In the genomic region with DNA sequence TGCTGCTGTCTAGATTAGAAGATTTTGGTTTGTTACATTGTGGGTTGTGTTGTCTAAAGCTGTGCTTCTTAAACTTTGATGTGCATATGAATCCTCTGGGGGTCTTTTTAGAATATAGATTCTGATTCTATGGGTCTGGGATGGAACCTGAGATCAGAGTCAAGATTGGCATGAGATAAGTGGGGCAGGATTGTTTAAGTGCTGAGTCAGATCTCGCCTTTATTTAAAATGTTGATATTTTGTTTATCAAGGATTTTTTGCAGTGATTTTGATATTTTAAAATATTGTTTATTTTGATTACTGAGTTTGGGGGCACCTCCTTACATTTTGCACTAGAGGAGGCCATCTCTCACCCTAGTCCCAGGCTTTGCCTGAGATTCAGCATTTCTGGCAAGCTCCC, we compare ENCODE assay signal across 20 cellular contexts.
"Had no signal": no experiment of that assay in that cellular context is flagged by ENCODE, and none has a peak within 500 bp of the region (broad histone marks: within the 10 kb centered on the region; RNA-seq: fewer than 3 reads in every experiment).

No MANE protein-coding gene starts in this region.

- DNase-seq: effector memory CD4-positive, alpha-beta T cell; heart left ventricle; hypothalamus; kidney glomerular epithelial cell; left ventricle myocardium superior; mesenchymal stem cell; naive thymus-derived CD4-positive, alpha-beta T cell; nephron progenitor cell; stimulated activated CD4-positive, alpha-beta T cell treated with anti-CD3 and anti-CD28 coated beads, Interleukin-2, amount 100 ng/mL, for 24 hours; stimulated activated naive CD4-positive, alpha-beta T cell; stomach; thyroid gland; upper lobe of right lung had no signal

- H3K4me3 ChIP-seq: heart left ventricle, lung, prostate gland, skin epidermis, stomach, thyroid gland, upper lobe of right lung, vagina had no signal

- H3K79me2 ChIP-seq: parathyroid adenoma had no signal

- H3K27ac Mint-ChIP-seq: naive thymus-derived CD4-positive, alpha-beta T cell; nephron progenitor cell had no signal

- H3K9ac ChIP-seq: parathyroid adenoma had no signal

- H3K36me3 ChIP-seq: heart left ventricle, prostate gland, stomach, thyroid gland, upper lobe of right lung, vagina had no signal

- H3K4me1 ChIP-seq: parathyroid adenoma, prostate gland, upper lobe of right lung had no signal

- H2AFZ ChIP-seq: parathyroid adenoma had no signal

- H3K4me3 Mint-ChIP-seq: naive thymus-derived CD4-positive, alpha-beta T cell; nephron progenitor cell had no signal

- H3K27me3 ChIP-seq: heart left ventricle, stomach, thyroid gland, upper lobe of right lung, vagina had no signal

- ATAC-seq: esophagus mucosa; naive thymus-derived CD4-positive, alpha-beta T cell; sciatic nerve; upper lobe of right lung had no signal

- H3K27ac ChIP-seq: parathyroid adenoma, prostate gland, skin epidermis, thyroid gland, upper lobe of right lung, vagina had no signal

- H3K4me1 Mint-ChIP-seq: naive thymus-derived CD4-positive, alpha-beta T cell had no signal

- H3K9me3 ChIP-seq: prostate gland, stomach, thyroid gland, upper lobe of right lung, vagina had no signal
